Comparison of ENCODE assay signal across 16 cellular contexts in genomic region chr2:43038034-43038719, GRCh38.
DNase-seq lines count a peak whose midpoint lies in the region; ATAC-seq and TF ChIP-seq lines count a peak whose summit lies in the region.
"Had no signal": no experiment of that assay in that cellular context is flagged by ENCODE, and none has a peak within 500 bp of the region (broad histone marks: within the 10 kb centered on the region; RNA-seq: fewer than 3 reads in every experiment).

No MANE protein-coding gene starts in this region.

- H3K4me1 Mint-ChIP-seq in natural killer cell treated with Interleukin-12 subunit alpha and Interleukin-12 subunit beta and Interleukin-15 and Interleukin-18, amount 100 ng/mL, for 72 hours (ENCODE audit: low read depth in 2 of 2): no peaks in the 10 kb centered on the region
- H3K4me1 Mint-ChIP-seq in natural killer cell: peaks cover 0 to 5% of the 10 kb centered on the region in 2 donors
- peaks cover 50% of the 10 kb centered on the region for H3K4me1 Mint-ChIP-seq in brain
- H3K4me1 Mint-ChIP-seq in nephron: peaks cover 71% of the 10 kb centered on the region

- DNase-seq in natural killer cell treated with Interleukin-12 subunit alpha and Interleukin-12 subunit beta and Interleukin-15 and Interleukin-18, amount 100 ng/mL, for 72 hours (ENCODE audit: low spot score): peak; percentile 37
- DNase-seq in natural killer cell (no peak), GM10248 (ENCODE audit: extremely low spot score) (no peak), NCI-H1436 treated with DMSO at 0.1 percent for 48 hours (lab: John Stamatoyannopoulos, UW) (no peak)
- DNase-seq in stimulated activated CD4-positive, alpha-beta T cell treated with anti-CD3 and anti-CD28 coated beads, Interleukin-4, amount 100 ng/mL, for 1 hour: no peak
- DNase-seq: ACHN; activated CD4-positive, alpha-beta memory T cell treated with anti-CD3 and anti-CD28 coated beads, Interleukin-2, amount 10 ng/mL, durations not matched to agents 7 days and 5 days; DMS 273 treated with DMSO at 0.1 percent for 48 hours; KBM-7; left colon; naive thymus-derived CD8-positive, alpha-beta T cell; NCI-H1436; NCI-H524 treated with DMSO at 0.1 percent for 48 hours had no signal

- POLR2A ChIA-PET in GM10248 (lab: Yijun Ruan, JAX): no interaction called here

- no peaks in the 10 kb centered on the region for H3K9me3 Mint-ChIP-seq in natural killer cell treated with Interleukin-12 subunit alpha and Interleukin-12 subunit beta and Interleukin-15 and Interleukin-18, amount 100 ng/mL, for 72 hours
- H3K9me3 Mint-ChIP-seq in natural killer cell: no peaks in the 10 kb centered on the region
- H3K9me3 Mint-ChIP-seq in brain: peaks cover 0 to 11% (median 0%) of the 10 kb centered on the region in 5 experiments
- H3K9me3 Mint-ChIP-seq in nephron: no peaks in the 10 kb centered on the region
- H3K9me3 Mint-ChIP-seq: activated CD4-positive, alpha-beta memory T cell treated with anti-CD3 and anti-CD28 coated beads, Interleukin-2, amount 10 ng/mL, durations not matched to agents 7 days and 5 days; naive thymus-derived CD8-positive, alpha-beta T cell had no signal

- H3K27me3 Mint-ChIP-seq in natural killer cell treated with Interleukin-12 subunit alpha and Interleukin-12 subunit beta and Interleukin-15 and Interleukin-18, amount 100 ng/mL, for 72 hours: no peaks in the 10 kb centered on the region
- peaks cover 0 to 2% of the 10 kb centered on the region in 2 donors for H3K27me3 Mint-ChIP-seq in natural killer cell (ENCODE audit: low read depth in 2 of 2)
- no peaks in the 10 kb centered on the region for H3K27me3 Mint-ChIP-seq in brain
- no peaks in the 10 kb centered on the region for H3K27me3 Mint-ChIP-seq in nephron (ENCODE audit: low read depth)
- H3K27me3 Mint-ChIP-seq: activated CD4-positive, alpha-beta memory T cell treated with anti-CD3 and anti-CD28 coated beads, Interleukin-2, amount 10 ng/mL, durations not matched to agents 7 days and 5 days; naive thymus-derived CD8-positive, alpha-beta T cell had no signal

- no peak for ATAC-seq in natural killer cell treated with Interleukin-12 subunit alpha and Interleukin-12 subunit beta and Interleukin-15 and Interleukin-18, amount 100 ng/mL, for 72 hours
- no peak for ATAC-seq in natural killer cell
- no peak for ATAC-seq in HG02973 (IDR thresholded peaks at IDR 0.05; ENCODE audit: unreplicated experiment)
- ATAC-seq: left colon; naive thymus-derived CD8-positive, alpha-beta T cell had no signal

- no peak overlapping the region for H3K27ac Mint-ChIP-seq in natural killer cell treated with Interleukin-12 subunit alpha and Interleukin-12 subunit beta and Interleukin-15 and Interleukin-18, amount 100 ng/mL, for 72 hours
- no peak overlapping the region for H3K27ac Mint-ChIP-seq in natural killer cell
- H3K27ac Mint-ChIP-seq in brain: peak overlapping the region in 3 of 5 experiments; percentile 46 to 70 (median 65)
- H3K27ac Mint-ChIP-seq in nephron: peak overlapping the region; percentile 95 to 99 (median 97)
- H3K27ac Mint-ChIP-seq: activated CD4-positive, alpha-beta memory T cell treated with anti-CD3 and anti-CD28 coated beads, Interleukin-2, amount 10 ng/mL, durations not matched to agents 7 days and 5 days had no signal

- H3K4me3 Mint-ChIP-seq in natural killer cell treated with Interleukin-12 subunit alpha and Interleukin-12 subunit beta and Interleukin-15 and Interleukin-18, amount 100 ng/mL, for 72 hours: no peak overlapping the region
- H3K4me3 Mint-ChIP-seq in natural killer cell (no peak overlapping the region), brain (peak overlapping the region in 1 of 5 experiments; percentile 18), nephron (peak overlapping the region in 2 of 3 experiments; percentile 44 to 52)
- H3K4me3 Mint-ChIP-seq: activated CD4-positive, alpha-beta memory T cell treated with anti-CD3 and anti-CD28 coated beads, Interleukin-2, amount 10 ng/mL, durations not matched to agents 7 days and 5 days; naive thymus-derived CD8-positive, alpha-beta T cell had no signal

- CTCF ChIA-PET in GM10248 (lab: Yijun Ruan, JAX): interaction anchor here (1.2 to 1.4 kb wide), 2 partner anchors 14 to 446 kb away, joined by 3 read pairs; no protein-coding TSS in a partner anchor

- intact Hi-C loops in natural killer cell (cut with micrococcal nuclease): no loop called here

- TF ChIP-seq CTCF in natural killer cell (IDR thresholded peaks at IDR 0.05) (no peak), brain (conservative IDR thresholded peaks at IDR 0.05) (no peak), nephron (IDR thresholded peaks at IDR 0.05; ENCODE audit: unreplicated experiment in 3 of 3) (no peak), GM10248 (IDR thresholded peaks at IDR 0.05; ENCODE audit: control extremely low read depth, extremely low read depth, low read depth, missing control alignments) (no peak)

- H3K36me3 Mint-ChIP-seq in natural killer cell treated with Interleukin-12 subunit alpha and Interleukin-12 subunit beta and Interleukin-15 and Interleukin-18, amount 100 ng/mL, for 72 hours: no peaks in the 10 kb centered on the region
- no peaks in the 10 kb centered on the region for H3K36me3 Mint-ChIP-seq in natural killer cell
- H3K36me3 Mint-ChIP-seq in brain: no peaks in the 10 kb centered on the region
- H3K36me3 Mint-ChIP-seq in nephron (ENCODE audit: low read depth): no peaks in the 10 kb centered on the region
- H3K36me3 Mint-ChIP-seq: naive thymus-derived CD8-positive, alpha-beta T cell had no signal

Comparison
In these comparisons a context has a peak if more than half of its experiments do, and no peak if none do; other contexts are left out.
1. H3K27ac Mint-ChIP-seq: peak in brain (3 of 5) and nephron (3 of 3); none in natural killer cell treated with Interleukin-12 subunit alpha and Interleukin-12 subunit beta and Interleukin-15 and Interleukin-18, amount 100 ng/mL, for 72 hours (0 of 2) and natural killer cell (0 of 2).
2. H3K4me3 Mint-ChIP-seq: peak in nephron (2 of 3); none in natural killer cell treated with Interleukin-12 subunit alpha and Interleukin-12 subunit beta and Interleukin-15 and Interleukin-18, amount 100 ng/mL, for 72 hours (single experiment) and natural killer cell (single experiment).